1 cellular context compared by ENCODE assay signal in the genomic region with DNA sequence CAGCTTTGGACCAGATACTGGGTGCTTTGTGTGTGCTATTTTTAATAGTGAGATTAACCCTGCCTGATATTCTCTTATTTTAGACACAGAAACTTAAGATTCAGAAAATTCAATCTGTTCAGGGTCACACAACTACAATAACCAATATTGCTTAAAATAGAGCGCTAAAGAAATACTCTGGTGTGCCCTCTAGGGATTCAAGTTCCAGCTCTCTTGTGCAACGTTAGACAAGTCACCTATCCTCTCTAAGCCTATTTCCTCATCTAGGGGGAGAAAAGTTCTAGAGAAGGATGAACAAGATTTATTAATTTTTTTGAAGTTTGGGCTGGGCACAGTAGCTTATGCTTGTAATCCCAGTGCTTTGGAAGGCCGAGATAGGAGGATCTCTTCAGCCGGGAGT.
A peak's percentile ranks its signal among the peaks of the same experiment; 100 is the strongest.
TF ChIP-seq lines count a peak whose summit lies in the region.

No MANE protein-coding gene starts in this region.

TF ChIP-seq in K562, 482 proteins besides CTCF, POLR2A, EP300 and RAD21:
- TF ChIP-seq, protein P1, sequence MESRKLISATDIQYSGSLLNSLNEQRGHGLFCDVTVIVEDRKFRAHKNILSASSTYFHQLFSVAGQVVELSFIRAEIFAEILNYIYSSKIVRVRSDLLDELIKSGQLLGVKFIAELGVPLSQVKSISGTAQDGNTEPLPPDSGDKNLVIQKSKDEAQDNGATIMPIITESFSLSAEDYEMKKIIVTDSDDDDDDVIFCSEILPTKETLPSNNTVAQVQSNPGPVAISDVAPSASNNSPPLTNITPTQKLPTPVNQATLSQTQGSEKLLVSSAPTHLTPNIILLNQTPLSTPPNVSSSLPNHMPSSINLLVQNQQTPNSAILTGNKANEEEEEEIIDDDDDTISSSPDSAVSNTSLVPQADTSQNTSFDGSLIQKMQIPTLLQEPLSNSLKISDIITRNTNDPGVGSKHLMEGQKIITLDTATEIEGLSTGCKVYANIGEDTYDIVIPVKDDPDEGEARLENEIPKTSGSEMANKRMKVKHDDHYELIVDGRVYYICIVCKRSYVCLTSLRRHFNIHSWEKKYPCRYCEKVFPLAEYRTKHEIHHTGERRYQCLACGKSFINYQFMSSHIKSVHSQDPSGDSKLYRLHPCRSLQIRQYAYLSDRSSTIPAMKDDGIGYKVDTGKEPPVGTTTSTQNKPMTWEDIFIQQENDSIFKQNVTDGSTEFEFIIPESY (CRISPR knock-in tag; IDR thresholded peaks at IDR 0.05): peak; percentile 82; the same call in 1 of the 2 replicates
- TF ChIP-seq CEBPB (tag; IDR thresholded peaks at IDR 0.05) (peak; percentile 63; the same call in 1 of the 2 replicates), NCOA1 (IDR thresholded peaks at IDR 0.05; ENCODE audit: low read depth) (no peak)
